Comparison of ENCODE assay signal across 12 cellular contexts in the genomic region with DNA sequence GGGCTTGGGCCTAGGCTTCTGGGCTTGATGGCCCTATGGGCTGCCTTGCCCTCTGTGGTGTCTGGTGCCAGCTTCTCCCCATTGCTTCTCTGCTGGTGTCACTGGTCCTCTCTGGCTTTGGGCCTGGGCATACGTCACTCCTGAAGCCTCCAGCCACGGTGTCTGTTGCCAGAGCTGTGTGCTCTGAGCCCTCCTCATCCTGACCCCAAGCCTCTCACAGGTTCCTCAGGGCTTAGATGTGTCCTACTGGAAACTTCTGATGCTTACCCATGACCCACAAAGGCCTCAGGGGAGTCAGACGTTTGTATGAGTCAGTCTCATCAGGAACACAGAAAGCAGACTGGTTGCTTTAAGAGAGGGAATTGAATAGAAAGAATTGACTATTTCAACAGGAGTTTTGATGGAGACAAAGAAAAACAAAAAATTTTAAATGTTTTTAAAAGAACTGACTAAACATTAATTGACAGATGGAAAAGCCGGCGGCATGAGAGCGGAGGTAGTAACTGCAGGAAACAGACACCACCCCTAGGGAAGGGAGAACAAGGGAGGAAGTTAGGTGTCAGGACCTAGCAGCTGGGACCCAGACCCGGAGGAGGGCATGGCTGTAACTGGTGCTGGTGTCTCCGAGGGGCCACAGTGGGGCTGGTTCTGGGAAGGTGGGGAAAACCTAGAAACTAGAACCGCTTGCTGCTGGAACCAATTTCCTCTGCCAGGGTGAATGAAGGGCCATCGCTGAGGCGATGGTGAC. TPM values are rescaled to one million over a fixed set of nuclear protein-coding genes. Genes with fewer than 3 reads are reported as not detected.
DNase-seq lines count a peak whose midpoint lies in the region; ATAC-seq and TF ChIP-seq lines count a peak whose summit lies in the region.
"Had no signal": no experiment of that assay in that cellular context is flagged by ENCODE, and none has a peak within 500 bp of the region (broad histone marks: within the 10 kb centered on the region; RNA-seq: fewer than 3 reads in every experiment).

No MANE protein-coding gene starts in this region.

- H3K4me1 Mint-ChIP-seq in WTC11: peaks cover 18% of the 10 kb centered on the region

- peaks cover 0 to 3% (median 0%) of the 10 kb centered on the region in 3 experiments for H3K27me3 ChIP-seq in neuronal stem cell (ENCODE audit: control insufficient read depth in 3 of 3, insufficient read depth in 3 of 3, low read depth in 1 of 3, low read length in 3 of 3)
- H3K27me3 ChIP-seq: sigmoid colon had no signal

- no CpG with 5 or more reads among the region's 11 CpGs for WGBS in neuronal stem cell (ENCODE audit: extremely low coverage in 2 of 2, insufficient read length in 2 of 2, insufficient replicate concordance in 1 of 2), 2 donors

- no peak overlapping the region for H3K4me2 ChIP-seq in neuronal stem cell (ENCODE audit: insufficient read depth, low read length, poor library complexity, severe bottlenecking)

- no peak overlapping the region for H3K27ac Mint-ChIP-seq in WTC11
- H3K27ac Mint-ChIP-seq: activated naive CD8-positive, alpha-beta T cell treated with anti-CD3 and anti-CD28 coated beads, Interleukin-2, amount 10 ng/mL, durations not matched to agents 7 days and 5 days had no signal

- no peak overlapping the region for H3K27ac ChIP-seq in neuronal stem cell (replicated peaks; ENCODE audit: low read length)

- no peak overlapping the region for H2BK12ac ChIP-seq in neuronal stem cell (ENCODE audit: low read length)

- H2BK120ac ChIP-seq in neuronal stem cell (ENCODE audit: low read depth, low read length): no peak overlapping the region

- H2AFZ ChIP-seq in neuronal stem cell (ENCODE audit: low read length): peak overlapping the region; percentile 25

- no peak overlapping the region for H3K14ac ChIP-seq in neuronal stem cell (ENCODE audit: low read length)

- H3K4me3 ChIP-seq in epithelial cell of esophagus (ENCODE audit: low read length): no peak overlapping the region
- H3K4me3 ChIP-seq in neuronal stem cell (ENCODE audit: low read length in 2 of 2): no peak overlapping the region
- H3K4me3 ChIP-seq: sigmoid colon had no signal

- no peaks in the 10 kb centered on the region for H3K27me3 Mint-ChIP-seq in WTC11 (ENCODE audit: low read depth)

- no peak overlapping the region for H3K4me3 Mint-ChIP-seq in WTC11
- H3K4me3 Mint-ChIP-seq: activated naive CD8-positive, alpha-beta T cell treated with anti-CD3 and anti-CD28 coated beads, Interleukin-2, amount 10 ng/mL, durations not matched to agents 7 days and 5 days had no signal

- no peak overlapping the region for H3K23ac ChIP-seq in neuronal stem cell (ENCODE audit: low read depth, low read length, poor library complexity)

- no peak overlapping the region for H3K4ac ChIP-seq in neuronal stem cell (ENCODE audit: low read length)

- H3K18ac ChIP-seq in neuronal stem cell (ENCODE audit: low read length): no peak overlapping the region

- no peak overlapping the region for H2BK5ac ChIP-seq in neuronal stem cell (ENCODE audit: low read length)

- H2AK5ac ChIP-seq in neuronal stem cell (ENCODE audit: low read depth, low read length): no peak overlapping the region

- POLR2A ChIA-PET in WTC11 (lab: Charles Lee): no interaction called here

- H3K36me3 ChIP-seq in neuronal stem cell (replicated peaks in 1 of 2; ENCODE audit: control insufficient read depth in 2 of 2, insufficient read depth in 2 of 2, low read length in 2 of 2): no peaks in the 10 kb centered on the region
- H3K36me3 ChIP-seq: sigmoid colon had no signal

- no peaks in the 10 kb centered on the region for H3K9me3 Mint-ChIP-seq in WTC11

- no peaks in the 10 kb centered on the region for H3K9me3 ChIP-seq in neuronal stem cell (replicated peaks in 1 of 2; ENCODE audit: control insufficient read depth in 2 of 2, insufficient read depth in 1 of 2, low read depth in 1 of 2, low read length in 2 of 2)
- H3K9me3 ChIP-seq: sigmoid colon had no signal

- no peak overlapping the region for H3K9ac ChIP-seq in neuronal stem cell (ENCODE audit: low read depth, low read length, poor library complexity)

- H2BK15ac ChIP-seq in neuronal stem cell (ENCODE audit: low read length): peak overlapping the region; percentile 39

- H3K4me1 ChIP-seq in neuronal stem cell (ENCODE audit: control insufficient read depth in 2 of 2, insufficient read depth in 1 of 2, low read depth in 1 of 2, low read length in 2 of 2): peaks cover 0 to 3% of the 10 kb centered on the region in 2 donors

- CTCF ChIA-PET in WTC11 (lab: Charles Lee): no interaction called here

- no peak overlapping the region for H4K91ac ChIP-seq in neuronal stem cell (ENCODE audit: low read depth, low read length, poor library complexity)

- DNase-seq in AG20443 (ENCODE audit: low spot score): peak; percentile 71
- DNase-seq in NCI-H226: peak; percentile 50
- peak; percentile 89 for DNase-seq in epithelial cell of esophagus (ENCODE audit: low read depth)
- no peak for DNase-seq in neuronal stem cell (ENCODE audit: low spot score)
- no peak for DNase-seq in SW480 (ENCODE audit: low spot score)
- no peak for DNase-seq in NCI-H2227 treated with DMSO at 0.1 percent for 48 hours (lab: John Stamatoyannopoulos, UW)
- DNase-seq in WTC11 (ENCODE audit: low spot score): no peak
- DNase-seq: activated naive CD8-positive, alpha-beta T cell treated with anti-CD3 and anti-CD28 coated beads, Interleukin-2, amount 10 ng/mL, durations not matched to agents 7 days and 5 days; COR-L47; NCI-H446; sigmoid colon had no signal

- no peaks in the 10 kb centered on the region for H3K36me3 Mint-ChIP-seq in WTC11

- TF ChIP-seq CTCF in epithelial cell of esophagus (IDR thresholded peaks at IDR 0.05; ENCODE audit: insufficient read depth, low read depth, low read length, missing control alignments) (no peak), WTC11 (IDR thresholded peaks at IDR 0.05) (no peak)

- H3K79me1 ChIP-seq in neuronal stem cell (ENCODE audit: low read depth, low read length): no peaks in the 10 kb centered on the region

- no peak overlapping the region for H4K8ac ChIP-seq in neuronal stem cell (ENCODE audit: low read depth, low read length)

- ATAC-seq in WTC11 (no peak), GM21786 (IDR thresholded peaks at IDR 0.05; ENCODE audit: unreplicated experiment) (no peak)

TF ChIP-seq in WTC11, 78 proteins besides CTCF, POLR2A, EP300 and RAD21 (continues in another document):
- TF ChIP-seq JAZF1 (CRISPR knock-in tag; IDR thresholded peaks at IDR 0.05): no peak
- no peak for TF ChIP-seq EMX1 (CRISPR knock-in tag; IDR thresholded peaks at IDR 0.05)
- TF ChIP-seq GRHL2 (CRISPR knock-in tag; IDR thresholded peaks at IDR 0.05; ENCODE audit: insufficient replicate concordance, severe bottlenecking): no peak
- TF ChIP-seq, protein P1, sequence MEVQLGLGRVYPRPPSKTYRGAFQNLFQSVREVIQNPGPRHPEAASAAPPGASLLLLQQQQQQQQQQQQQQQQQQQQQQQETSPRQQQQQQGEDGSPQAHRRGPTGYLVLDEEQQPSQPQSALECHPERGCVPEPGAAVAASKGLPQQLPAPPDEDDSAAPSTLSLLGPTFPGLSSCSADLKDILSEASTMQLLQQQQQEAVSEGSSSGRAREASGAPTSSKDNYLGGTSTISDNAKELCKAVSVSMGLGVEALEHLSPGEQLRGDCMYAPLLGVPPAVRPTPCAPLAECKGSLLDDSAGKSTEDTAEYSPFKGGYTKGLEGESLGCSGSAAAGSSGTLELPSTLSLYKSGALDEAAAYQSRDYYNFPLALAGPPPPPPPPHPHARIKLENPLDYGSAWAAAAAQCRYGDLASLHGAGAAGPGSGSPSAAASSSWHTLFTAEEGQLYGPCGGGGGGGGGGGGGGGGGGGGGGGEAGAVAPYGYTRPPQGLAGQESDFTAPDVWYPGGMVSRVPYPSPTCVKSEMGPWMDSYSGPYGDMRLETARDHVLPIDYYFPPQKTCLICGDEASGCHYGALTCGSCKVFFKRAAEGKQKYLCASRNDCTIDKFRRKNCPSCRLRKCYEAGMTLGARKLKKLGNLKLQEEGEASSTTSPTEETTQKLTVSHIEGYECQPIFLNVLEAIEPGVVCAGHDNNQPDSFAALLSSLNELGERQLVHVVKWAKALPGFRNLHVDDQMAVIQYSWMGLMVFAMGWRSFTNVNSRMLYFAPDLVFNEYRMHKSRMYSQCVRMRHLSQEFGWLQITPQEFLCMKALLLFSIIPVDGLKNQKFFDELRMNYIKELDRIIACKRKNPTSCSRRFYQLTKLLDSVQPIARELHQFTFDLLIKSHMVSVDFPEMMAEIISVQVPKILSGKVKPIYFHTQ (CRISPR knock-in tag; IDR thresholded peaks at IDR 0.05): no peak
- no peak for TF ChIP-seq IRF1 (CRISPR knock-in tag; IDR thresholded peaks at IDR 0.05)
- no peak for TF ChIP-seq ETV6 (CRISPR knock-in tag; IDR thresholded peaks at IDR 0.05)
- TF ChIP-seq USF2 (CRISPR knock-in tag; IDR thresholded peaks at IDR 0.05): no peak
- no peak for TF ChIP-seq SMAD4 (CRISPR knock-in tag; IDR thresholded peaks at IDR 0.05)
- no peak for TF ChIP-seq E2F1 (CRISPR knock-in tag; IDR thresholded peaks at IDR 0.05)
- TF ChIP-seq MYBL2 (CRISPR knock-in tag; IDR thresholded peaks at IDR 0.05): no peak

RNA-seq across cellular contexts. Expression of gene CITED4, which starts 39.9 kb away (rescaled TPM):
- 17.7 TPM for polyA plus RNA-seq in neuronal stem cell (2013, experiment 1 of 2)
- polyA plus RNA-seq in neuronal stem cell (2013, experiment 2 of 2): 17.8 TPM
- total RNA-seq in WTC11 (2021): 22.3 to 24.6 TPM (median 23.9 TPM) in 3 replicates

Comparison
In these comparisons a context has a peak if more than half of its experiments do, and no peak if none do; other contexts are left out.
1. DNase-seq: peak in AG20443 (single experiment), NCI-H226 (single experiment) and epithelial cell of esophagus (single experiment); none in neuronal stem cell (single experiment), SW480 (single experiment), NCI-H2227 treated with DMSO at 0.1 percent for 48 hours (single experiment) and WTC11 (single experiment).